In genomic region chrX:46279925-46280313, GRCh38 we compare ENCODE assay signal across 13 cellular contexts.
DNase-seq lines count a peak whose midpoint lies in the region; ATAC-seq and TF ChIP-seq lines count a peak whose summit lies in the region.
"Had no signal": no experiment of that assay in that cellular context is flagged by ENCODE, and none has a peak within 500 bp of the region (broad histone marks: within the 10 kb centered on the region; RNA-seq: fewer than 3 reads in every experiment).

No MANE protein-coding gene starts in this region.

- POLR2A ChIA-PET in RWPE1 (lab: Yijun Ruan, JAX; ENCODE audit: low non-redundant PET) = no interaction called here

- TF ChIP-seq CTCF in RWPE1 (conservative IDR thresholded peaks at IDR 0.05; ENCODE audit: low read depth) = no peak

- DNase-seq in AG08396 (ENCODE audit: low spot score) (peak; percentile 59), RWPE1 (ENCODE audit: low spot score) (peak; percentile 46), fibroblast of peridontal ligament (ENCODE audit: extremely low read depth) (peak; percentile 73), putamen (ENCODE audit: low spot score) (no peak), NCI-H128 (lab: John Stamatoyannopoulos, UW; ENCODE audit: unreplicated experiment) (no peak)
- DNase-seq: Caco-2; colonic mucosa; nephron progenitor cell; stimulated activated CD4-positive, alpha-beta T cell treated with anti-CD3 and anti-CD28 coated beads, Interleukin-4, amount 100 ng/mL, for 1 hour; thyroid gland had no signal

- CTCF ChIA-PET in RWPE1 (lab: Yijun Ruan, JAX) = interaction anchor here (0.6 kb wide), 1 partner anchor 371 kb away, joined by 3 read pairs; no protein-coding TSS in a partner anchor

- H3K27ac ChIP-seq in RWPE1 = no peak overlapping the region
- H3K27ac ChIP-seq: colonic mucosa, thyroid gland had no signal

- ATAC-seq in GM21390 (IDR thresholded peaks at IDR 0.05; ENCODE audit: unreplicated experiment) (peak; percentile 58), GM18502 (IDR thresholded peaks at IDR 0.05; ENCODE audit: poor library complexity, unreplicated experiment) (no peak), GM21515 (IDR thresholded peaks at IDR 0.05; ENCODE audit: unreplicated experiment) (no peak)

Comparison
In these comparisons a context has a peak if more than half of its experiments do, and no peak if none do; other contexts are left out.
1. DNase-seq: peak in AG08396 (single experiment), RWPE1 (single experiment) and fibroblast of peridontal ligament (single experiment); none in putamen (single experiment) and NCI-H128 (single experiment).